In genomic region chr1:48572632-48573258, GRCh38 we compare ENCODE assay signal across 7 cellular contexts.
A peak's percentile ranks its signal among the peaks of the same experiment; 100 is the strongest.
DNase-seq lines count a peak whose midpoint lies in the region; TF ChIP-seq lines count a peak whose summit lies in the region.

No MANE protein-coding gene starts in this region.

- H3K36me3 ChIP-seq in GM06990 (ENCODE audit: control insufficient read depth, insufficient read depth, low read length) (no peaks in the 10 kb centered on the region), H7 (replicated peaks; ENCODE audit: control insufficient read depth, insufficient read depth, low read length) (no peaks in the 10 kb centered on the region)

- TF ChIP-seq CTCF in GM06990 (IDR thresholded peaks at IDR 0.05; ENCODE audit: insufficient read depth, low read length, poor library complexity, severe bottlenecking) (peak; percentile 75), nephron (IDR thresholded peaks at IDR 0.05; ENCODE audit: unreplicated experiment in 3 of 3) (peak; percentile 74 to 85 (median 83))

- no peaks in the 10 kb centered on the region for H3K9me3 Mint-ChIP-seq in nephron
- H3K9me3 Mint-ChIP-seq in activated T-helper 2 cell treated with anti-CD3 and anti-CD28 coated beads, Interferon-gamma antibody, Interleukin-2, Interleukin-4, amounts not matched to agents 10 μg/mL and 5 μg/mL and 100 μg/mL, durations not matched to agents 14 hours and 24 hours and 36 hours = no peaks in the 10 kb centered on the region

- no peak overlapping the region for H3K4me3 Mint-ChIP-seq in nephron
- no peak overlapping the region for H3K4me3 Mint-ChIP-seq in activated T-helper 2 cell treated with anti-CD3 and anti-CD28 coated beads, Interferon-gamma antibody, Interleukin-2, Interleukin-4, amounts not matched to agents 10 μg/mL and 5 μg/mL and 100 μg/mL, durations not matched to agents 14 hours and 24 hours and 36 hours (ENCODE audit: low read depth)

- intact Hi-C loops in activated T-helper 2 cell treated with anti-CD3 and anti-CD28 coated beads, Interferon-gamma antibody, Interleukin-2, Interleukin-4, amounts not matched to agents 10 μg/mL and 5 μg/mL and 100 μg/mL, durations not matched to agents 14 hours and 24 hours and 36 hours (cut with micrococcal nuclease) = no loop called here

- H3K4me1 Mint-ChIP-seq in nephron = peaks cover 15% of the 10 kb centered on the region
- H3K4me1 Mint-ChIP-seq in activated T-helper 2 cell treated with anti-CD3 and anti-CD28 coated beads, Interferon-gamma antibody, Interleukin-2, Interleukin-4, amounts not matched to agents 10 μg/mL and 5 μg/mL and 100 μg/mL, durations not matched to agents 14 hours and 24 hours and 36 hours (ENCODE audit: low read depth) = peaks cover 2% of the 10 kb centered on the region

- peak overlapping the region in 1 of 3 experiments; percentile 48 for H3K27ac Mint-ChIP-seq in nephron
- H3K27ac Mint-ChIP-seq in activated T-helper 2 cell treated with anti-CD3 and anti-CD28 coated beads, Interferon-gamma antibody, Interleukin-2, Interleukin-4, amounts not matched to agents 10 μg/mL and 5 μg/mL and 100 μg/mL, durations not matched to agents 14 hours and 24 hours and 36 hours = no peak overlapping the region

- in situ Hi-C loops in SK-MEL-5 (cut with HindIII; ENCODE audit: low pct_unique_long_range_greater_than_20kb, low sequenced_read_pairs) = no loop called here

- DNase-seq in GM06990 (ENCODE audit: extremely low read depth, insufficient read length) = peak; percentile 3
- DNase-seq in H7 = peak; percentile 81
- DNase-seq in NCI-H1105 treated with DMSO at 0.1 percent for 48 hours (lab: John Stamatoyannopoulos, UW) = peak; percentile 83
- DNase-seq in SK-MEL-5 (ENCODE audit: low read depth, low spot score) = peak; percentile 72
- DNase-seq in fibroblast of gingiva (ENCODE audit: low read depth) = peak; percentile 34
- DNase-seq in activated T-helper 2 cell treated with anti-CD3 and anti-CD28 coated beads, Interferon-gamma antibody, Interleukin-2, Interleukin-4, amounts not matched to agents 10 μg/mL and 5 μg/mL and 100 μg/mL, durations not matched to agents 14 hours and 24 hours and 36 hours (ENCODE audit: low spot score) = no peak

- peaks cover 21% of the 10 kb centered on the region for H3K27me3 Mint-ChIP-seq in nephron (ENCODE audit: low read depth)
- H3K27me3 Mint-ChIP-seq in activated T-helper 2 cell treated with anti-CD3 and anti-CD28 coated beads, Interferon-gamma antibody, Interleukin-2, Interleukin-4, amounts not matched to agents 10 μg/mL and 5 μg/mL and 100 μg/mL, durations not matched to agents 14 hours and 24 hours and 36 hours (ENCODE audit: low read depth) = peaks cover 6% of the 10 kb centered on the region

- no peaks in the 10 kb centered on the region for H3K36me3 Mint-ChIP-seq in nephron (ENCODE audit: low read depth)
- H3K36me3 Mint-ChIP-seq in activated T-helper 2 cell treated with anti-CD3 and anti-CD28 coated beads, Interferon-gamma antibody, Interleukin-2, Interleukin-4, amounts not matched to agents 10 μg/mL and 5 μg/mL and 100 μg/mL, durations not matched to agents 14 hours and 24 hours and 36 hours (ENCODE audit: low read depth) = no peaks in the 10 kb centered on the region

- H3K4me3 ChIP-seq in GM06990 (replicated peaks; ENCODE audit: low read depth, low read length) = no peak overlapping the region
- no peak overlapping the region for H3K4me3 ChIP-seq in H7 (ENCODE audit: insufficient read depth, low read depth, low read length)

- H3K27me3 ChIP-seq in GM06990 (replicated peaks; ENCODE audit: control insufficient read depth, insufficient read depth, low read length) = peaks cover 2% of the 10 kb centered on the region
- H3K27me3 ChIP-seq in H7 (ENCODE audit: control insufficient read depth, insufficient read depth, low read length) = no peaks in the 10 kb centered on the region
